18 cellular contexts compared by ENCODE assay signal in the genomic region with DNA sequence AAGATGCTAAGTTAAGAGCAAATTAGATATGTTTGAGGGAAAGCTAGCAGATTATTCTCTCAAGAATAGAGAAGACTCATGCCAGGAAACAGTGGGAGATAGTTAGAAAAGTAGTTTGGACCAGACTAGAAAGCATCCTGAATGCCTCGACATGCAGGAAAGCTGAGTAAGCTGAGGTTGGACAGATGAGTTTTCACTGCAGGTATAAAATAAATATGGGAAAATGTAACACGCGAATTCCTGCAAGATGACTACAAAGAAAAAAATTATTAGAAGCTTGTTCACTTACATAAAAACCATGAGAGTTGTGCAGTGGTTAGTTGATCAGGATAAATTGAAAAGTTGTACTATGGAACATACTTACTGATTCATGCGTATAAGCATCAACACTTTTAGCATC.
"Had no signal": no experiment of that assay in that cellular context is flagged by ENCODE, and none has a peak within 500 bp of the region (broad histone marks: within the 10 kb centered on the region; RNA-seq: fewer than 3 reads in every experiment).

No MANE protein-coding gene starts in this region.

- FAIRE-seq: pancreas had no signal

- H3K4me3 ChIP-seq: body of pancreas, esophagus muscularis mucosa, heart left ventricle, left ventricle myocardium inferior, pancreas had no signal

- H3K9me3 ChIP-seq: body of pancreas, esophagus muscularis mucosa, heart left ventricle, left ventricle myocardium inferior, pancreas had no signal

- H3K4me1 ChIP-seq: body of pancreas, esophagus muscularis mucosa, heart left ventricle, left ventricle myocardium inferior, pancreas had no signal

- H3K27ac ChIP-seq: body of pancreas, esophagus muscularis mucosa, heart left ventricle, left ventricle myocardium inferior, pancreas, WERI-Rb-1 had no signal

- ATAC-seq: activated CD4-positive, alpha-beta T cell treated with anti-CD3 and anti-CD28 coated beads for 36 hours; activated naive CD8-positive, alpha-beta T cell treated with anti-CD3 and anti-CD28 coated beads, Interleukin-2, amount 50 U/mL, for 24 hours; activated T-cell treated with anti-CD3 and anti-CD28 coated beads, Interleukin-2, amount 50 U/mL, for 72 hours; body of pancreas; heart left ventricle; pancreas had no signal

- H3K4me3 Mint-ChIP-seq: activated CD4-positive, alpha-beta memory T cell treated with anti-CD3 and anti-CD28 coated beads, Interleukin-2, amount 10 ng/mL, durations not matched to agents 7 days and 5 days; activated CD4-positive, alpha-beta T cell treated with anti-CD3 and anti-CD28 coated beads for 36 hours; activated naive CD8-positive, alpha-beta T cell treated with anti-CD3 and anti-CD28 coated beads, Interleukin-2, amount 50 U/mL, for 24 hours; activated T-cell treated with anti-CD3 and anti-CD28 coated beads, Interleukin-2, amount 50 U/mL, for 72 hours; endodermal cell; stimulated activated naive CD8-positive, alpha-beta T cell treated with anti-CD3 and anti-CD28 coated beads, Interleukin-15, Interleukin-2, amounts not matched to agents 100 ng/mL and 50 ng/mL, for 24 hours had no signal

- H3K36me3 ChIP-seq: esophagus muscularis mucosa, heart left ventricle, left ventricle myocardium inferior, pancreas, WERI-Rb-1 had no signal

- H3K4me1 Mint-ChIP-seq: activated CD4-positive, alpha-beta memory T cell treated with anti-CD3 and anti-CD28 coated beads, Interleukin-2, amount 10 ng/mL, durations not matched to agents 7 days and 5 days; activated CD4-positive, alpha-beta T cell treated with anti-CD3 and anti-CD28 coated beads for 36 hours; activated naive CD8-positive, alpha-beta T cell treated with anti-CD3 and anti-CD28 coated beads, Interleukin-2, amount 50 U/mL, for 24 hours had no signal

- H3K9me3 Mint-ChIP-seq: activated CD4-positive, alpha-beta memory T cell treated with anti-CD3 and anti-CD28 coated beads, Interleukin-2, amount 10 ng/mL, durations not matched to agents 7 days and 5 days; activated naive CD8-positive, alpha-beta T cell treated with anti-CD3 and anti-CD28 coated beads, Interleukin-2, amount 50 U/mL, for 24 hours; activated T-cell treated with anti-CD3 and anti-CD28 coated beads, Interleukin-2, amount 50 U/mL, for 72 hours; endodermal cell; stimulated activated naive CD8-positive, alpha-beta T cell treated with anti-CD3 and anti-CD28 coated beads, Interleukin-15, Interleukin-2, amounts not matched to agents 100 ng/mL and 50 ng/mL, for 24 hours had no signal

- H3K27ac Mint-ChIP-seq: activated CD4-positive, alpha-beta memory T cell treated with anti-CD3 and anti-CD28 coated beads, Interleukin-2, amount 10 ng/mL, durations not matched to agents 7 days and 5 days; activated CD4-positive, alpha-beta T cell treated with anti-CD3 and anti-CD28 coated beads for 36 hours; activated naive CD8-positive, alpha-beta T cell treated with anti-CD3 and anti-CD28 coated beads, Interleukin-2, amount 50 U/mL, for 24 hours; activated T-cell treated with anti-CD3 and anti-CD28 coated beads, Interleukin-2, amount 50 U/mL, for 72 hours; endodermal cell; stimulated activated naive CD8-positive, alpha-beta T cell treated with anti-CD3 and anti-CD28 coated beads, Interleukin-15, Interleukin-2, amounts not matched to agents 100 ng/mL and 50 ng/mL, for 24 hours had no signal

- DNase-seq: activated CD4-positive, alpha-beta memory T cell treated with anti-CD3 and anti-CD28 coated beads, Interleukin-2, amount 10 ng/mL, durations not matched to agents 7 days and 5 days; activated CD4-positive, alpha-beta T cell treated with anti-CD3 and anti-CD28 coated beads for 36 hours; activated CD8-positive, alpha-beta memory T cell treated with anti-CD3 and anti-CD28 coated beads, Interleukin-2, amount 50 U/mL, for 4 hours; activated naive CD8-positive, alpha-beta T cell treated with anti-CD3 and anti-CD28 coated beads, Interleukin-2, amount 50 U/mL, for 24 hours; activated T-cell treated with anti-CD3 and anti-CD28 coated beads, Interleukin-2, amount 50 U/mL, for 72 hours; body of pancreas; dermis blood vessel endothelial cell; endodermal cell; heart left ventricle; islet precursor cell; left ventricle myocardium inferior; pancreas; stimulated activated CD4-positive, alpha-beta T cell treated with anti-CD3 and anti-CD28 coated beads, Interleukin-4, amount 100 ng/mL, for 1 hour; stimulated activated CD8-positive, alpha-beta memory T cell treated with anti-CD3 and anti-CD28 coated beads, Interleukin-4, amount 100 ng/mL, for 48 hours; T-helper 1 cell; WERI-Rb-1 had no signal

- H3K27me3 Mint-ChIP-seq: activated CD4-positive, alpha-beta memory T cell treated with anti-CD3 and anti-CD28 coated beads, Interleukin-2, amount 10 ng/mL, durations not matched to agents 7 days and 5 days; activated CD4-positive, alpha-beta T cell treated with anti-CD3 and anti-CD28 coated beads for 36 hours; activated naive CD8-positive, alpha-beta T cell treated with anti-CD3 and anti-CD28 coated beads, Interleukin-2, amount 50 U/mL, for 24 hours; stimulated activated naive CD8-positive, alpha-beta T cell treated with anti-CD3 and anti-CD28 coated beads, Interleukin-15, Interleukin-2, amounts not matched to agents 100 ng/mL and 50 ng/mL, for 24 hours had no signal
